In genomic region chr5:155625897-155626543, GRCh38 we compare ENCODE assay signal across 23 cellular contexts.
"Had no signal": no experiment of that assay in that cellular context is flagged by ENCODE, and none has a peak within 500 bp of the region (broad histone marks: within the 10 kb centered on the region; RNA-seq: fewer than 3 reads in every experiment).

No MANE protein-coding gene starts in this region.

- DNase-seq: hippocampal formation; kidney glomerular epithelial cell; left cardiac atrium; left ventricle myocardium inferior; mesendoderm; naive thymus-derived CD8-positive, alpha-beta T cell; nucleus accumbens; psoas muscle; stimulated activated CD4-positive, alpha-beta T cell treated with anti-CD3 and anti-CD28 coated beads, Interleukin-12 subunit alpha, Interleukin-12 subunit beta, amount 100 ng/mL, for 4 hours; stimulated activated CD4-positive, alpha-beta T cell treated with anti-CD3 and anti-CD28 coated beads, Interleukin-15, amount 100 ng/mL, for 24 hours; stimulated activated CD4-positive, alpha-beta T cell treated with anti-CD3 and anti-CD28 coated beads, Interleukin-2, amount 100 ng/mL, for 24 hours; stimulated activated CD4-positive, alpha-beta T cell treated with anti-CD3 and anti-CD28 coated beads, Interleukin-4, amount 100 ng/mL, for 1 hour; stimulated activated naive B cell treated with anti-CD40 and anti-IgM and Interleukin-4, amounts not matched to agents 10 μg/mL and 1 μg/mL and 100 μg/mL, for 72 hours; stimulated activated naive CD8-positive, alpha-beta T cell treated with anti-CD3 and anti-CD28 coated beads, Interleukin-15, Interleukin-2, amounts not matched to agents 100 U/mL and 50 U/mL, for 24 hours; stomach; tibial artery; uterus had no signal

- H3K27me3 ChIP-seq: right atrium auricular region, tibial artery, uterus had no signal

- H3K4me3 ChIP-seq: left ventricle myocardium inferior, lung, psoas muscle, right atrium auricular region, skin epidermis, stomach, thoracic aorta, tibial artery, uterus had no signal

- H3K4me1 ChIP-seq: left ventricle myocardium inferior, parathyroid adenoma, psoas muscle, right atrium auricular region, stomach, tibial artery, uterus had no signal

- H3K9me3 ChIP-seq: left ventricle myocardium inferior, psoas muscle, right atrium auricular region, stomach, thoracic aorta, tibial artery, uterus had no signal

- H3K36me3 ChIP-seq: left ventricle myocardium inferior, right atrium auricular region, stomach, thoracic aorta, tibial artery, uterus had no signal

- H3K9ac ChIP-seq: parathyroid adenoma had no signal

- ATAC-seq: left cardiac atrium; naive thymus-derived CD8-positive, alpha-beta T cell; psoas muscle; sciatic nerve; stimulated activated naive B cell treated with anti-CD40 and anti-IgM and Interleukin-4, amounts not matched to agents 10 μg/mL and 1 μg/mL and 100 μg/mL, for 72 hours; stimulated activated naive CD8-positive, alpha-beta T cell treated with anti-CD3 and anti-CD28 coated beads, Interleukin-15, Interleukin-2, amounts not matched to agents 100 U/mL and 50 U/mL, for 24 hours had no signal

- H3K27ac ChIP-seq: left ventricle myocardium inferior, parathyroid adenoma, psoas muscle, right atrium auricular region, skin epidermis, stomach, thoracic aorta, tibial artery, uterus had no signal
